Comparison of ENCODE assay signal across 14 cellular contexts in genomic region chr5:77028631-77029375, GRCh38. TPM values are rescaled to one million over a fixed set of nuclear protein-coding genes. Genes with fewer than 3 reads are reported as not detected.
DNase-seq lines count a peak whose midpoint lies in the region; ATAC-seq, FAIRE-seq and TF ChIP-seq lines count a peak whose summit lies in the region.
"Had no signal": no experiment of that assay in that cellular context is flagged by ENCODE, and none has a peak within 500 bp of the region (broad histone marks: within the 10 kb centered on the region; RNA-seq: fewer than 3 reads in every experiment).

No MANE protein-coding gene starts in this region.

- peaks cover 11 to 40% (median 19%) of the 10 kb centered on the region in 10 experiments for H3K4me1 ChIP-seq in BLaER1 treated with 17β-estradiol and CSF1 and Interleukin-3, amounts not matched to agents 10 nM and 100 nM
- peaks cover 0 to 24% (median 13%) of the 10 kb centered on the region in 4 donors for H3K4me1 ChIP-seq in tibial artery
- peaks cover 8 to 22% of the 10 kb centered on the region in 2 donors for H3K4me1 ChIP-seq in left lung

- H3K9me3 Mint-ChIP-seq in central memory CD8-positive, alpha-beta T cell, result peaks cover 12% of the 10 kb centered on the region
- peaks cover 26% of the 10 kb centered on the region for H3K9me3 Mint-ChIP-seq in nephron

- H3K36me3 ChIP-seq in BLaER1 treated with 17β-estradiol and CSF1 and Interleukin-3, amounts not matched to agents 10 nM and 100 nM, result peaks cover 0 to 18% (median 8%) of the 10 kb centered on the region in 11 experiments; a peak in 5 of 22 replicates
- H3K36me3 ChIP-seq in tibial artery (no peaks in the 10 kb centered on the region), left lung (no peaks in the 10 kb centered on the region)
- H3K36me3 ChIP-seq: MG63 had no signal

- peaks cover 23% of the 10 kb centered on the region for H3K4me1 Mint-ChIP-seq in central memory CD8-positive, alpha-beta T cell
- peaks cover 14% of the 10 kb centered on the region for H3K4me1 Mint-ChIP-seq in nephron

- FAIRE-seq in GM12891 (lab: Jason Lieb, UNC), result peak; percentile 16

- H3K4me3 ChIP-seq in BLaER1 treated with 17β-estradiol and CSF1 and Interleukin-3, amounts not matched to agents 10 nM and 100 nM, result peak overlapping the region in 9 of 10 experiments; percentile 87 to 98 (median 94); a peak in 11 of 20 replicates
- no peak overlapping the region for H3K4me3 ChIP-seq in tibial artery
- no peak overlapping the region for H3K4me3 ChIP-seq in left lung

- H3K4me2 ChIP-seq in BLaER1 treated with 17β-estradiol and CSF1 and Interleukin-3, amounts not matched to agents 10 nM and 100 nM, result no peak overlapping the region

- peaks cover 0 to 11% (median 0%) of the 10 kb centered on the region in 11 experiments; a peak in 5 of 22 replicates for H4K20me1 ChIP-seq in BLaER1 treated with 17β-estradiol and CSF1 and Interleukin-3, amounts not matched to agents 10 nM and 100 nM

- H3K36me3 Mint-ChIP-seq in central memory CD8-positive, alpha-beta T cell (ENCODE audit: insufficient read depth), result peaks cover 5% of the 10 kb centered on the region
- H3K36me3 Mint-ChIP-seq in nephron (ENCODE audit: low read depth), result peaks cover 16% of the 10 kb centered on the region

- no peak for ATAC-seq in central memory CD8-positive, alpha-beta T cell (replicated peaks; ENCODE audit: extremely low read depth, poor library complexity, severe bottlenecking)
- ATAC-seq in GM21447 (IDR thresholded peaks at IDR 0.05; ENCODE audit: unreplicated experiment) (no peak), left lung (no peak), HG02884 (IDR thresholded peaks at IDR 0.05; ENCODE audit: unreplicated experiment) (no peak)
- ATAC-seq: psoas muscle had no signal

- H3K4me3 Mint-ChIP-seq in central memory CD8-positive, alpha-beta T cell, result peak overlapping the region; percentile 88
- H3K4me3 Mint-ChIP-seq in nephron, result peak overlapping the region; percentile 62 to 87 (median 73)

- no peaks in the 10 kb centered on the region for H3K27me3 ChIP-seq in BLaER1 treated with 17β-estradiol and CSF1 and Interleukin-3, amounts not matched to agents 10 nM and 100 nM
- H3K27me3 ChIP-seq in tibial artery (no peaks in the 10 kb centered on the region), left lung (no peaks in the 10 kb centered on the region)
- H3K27me3 ChIP-seq: MG63 had no signal

- H3K27ac ChIP-seq in BLaER1 treated with 17β-estradiol and CSF1 and Interleukin-3, amounts not matched to agents 10 nM and 100 nM, result no peak overlapping the region
- no peak overlapping the region for H3K27ac ChIP-seq in tibial artery
- no peak overlapping the region for H3K27ac ChIP-seq in left lung

- no peak overlapping the region for H3K27ac Mint-ChIP-seq in central memory CD8-positive, alpha-beta T cell (ENCODE audit: low read depth)
- H3K27ac Mint-ChIP-seq in nephron, result peak overlapping the region; percentile 23 to 95 (median 79)
- H3K27ac Mint-ChIP-seq: mesothelial cell of epicardium had no signal

- TF ChIP-seq POLR2A in GM12891 (IDR thresholded peaks at IDR 0.05; ENCODE audit: low read depth, low read length), result no peak

- DNase-seq in GM12891 (ENCODE audit: insufficient read length, low spot score) (no peak), tibial artery (no peak), left lung (no peak)
- DNase-seq in central memory CD8-positive, alpha-beta T cell (ENCODE audit: low spot score in 2 of 2), result no peak
- DNase-seq: EL, foreskin melanocyte, MG63, NCI-H1930, psoas muscle had no signal

- intact Hi-C loops in tibial artery (cut with DNase I; ENCODE audit: low total_unique reads), result no loop called here
- intact Hi-C loops in left lung (cut with DNase I), result no loop called here

- no peak for TF ChIP-seq CTCF in nephron (IDR thresholded peaks at IDR 0.05; ENCODE audit: unreplicated experiment in 3 of 3)
- TF ChIP-seq CTCF in tibial artery (IDR thresholded peaks at IDR 0.05), result no peak
- TF ChIP-seq CTCF in left lung (IDR thresholded peaks at IDR 0.05), result no peak

- peaks cover 4% of the 10 kb centered on the region for H3K27me3 Mint-ChIP-seq in central memory CD8-positive, alpha-beta T cell
- H3K27me3 Mint-ChIP-seq in nephron (ENCODE audit: low read depth), result peaks cover 4% of the 10 kb centered on the region

- peaks cover 23 to 31% (median 29%) of the 10 kb centered on the region in 11 experiments for H3K9me3 ChIP-seq in BLaER1 treated with 17β-estradiol and CSF1 and Interleukin-3, amounts not matched to agents 10 nM and 100 nM (replicated peaks in 1 of 11)
- H3K9me3 ChIP-seq in tibial artery, result no peaks in the 10 kb centered on the region
- H3K9me3 ChIP-seq in left lung, result peaks cover 0 to 11% of the 10 kb centered on the region in 2 donors
- H3K9me3 ChIP-seq: psoas muscle had no signal

- H3K9ac ChIP-seq in BLaER1 treated with 17β-estradiol and CSF1 and Interleukin-3, amounts not matched to agents 10 nM and 100 nM, result no peak overlapping the region

TF ChIP-seq in GM12891, 5 proteins besides CTCF, POLR2A, EP300 and RAD21:
- TF ChIP-seq TAF1 (IDR thresholded peaks at IDR 0.05; ENCODE audit: low read depth, low read length), result no peak
- no peak for TF ChIP-seq POU2F2 (IDR thresholded peaks at IDR 0.05; ENCODE audit: low read depth, low read length)
- no peak for TF ChIP-seq POLR2AphosphoS5 (IDR thresholded peaks at IDR 0.05; ENCODE audit: low read depth, low read length)
- TF ChIP-seq SPI1 (IDR thresholded peaks at IDR 0.05; ENCODE audit: low read depth, low read length), result no peak

RNA-seq across cellular contexts. Expression of gene AGGF1, which starts 1.4 kb away (rescaled TPM):
- 8.1 TPM for polyA plus RNA-seq in GM12891 (2012; ENCODE audit: low read depth, missing spikeins)
- 10 to 100 TPM; 20.9 to 21.0 TPM for total RNA-seq in left lung

RNA-seq across cellular contexts. Expression of gene ZBED3, which starts 58.3 kb away (rescaled TPM):
- 3.0 TPM for polyA plus RNA-seq in GM12891 (2012; ENCODE audit: low read depth, missing spikeins)
- total RNA-seq in left lung, result 10 to 100 TPM; 11.9 to 13.6 TPM

Comparison
In these comparisons a context has a peak if more than half of its experiments do, and no peak if none do; other contexts are left out.
1. H3K4me3 ChIP-seq: peak in BLaER1 treated with 17β-estradiol and CSF1 and Interleukin-3, amounts not matched to agents 10 nM and 100 nM (9 of 10); none in tibial artery (0 of 2) and left lung (0 of 2).